24 cellular contexts compared by ENCODE assay signal in the genomic region with DNA sequence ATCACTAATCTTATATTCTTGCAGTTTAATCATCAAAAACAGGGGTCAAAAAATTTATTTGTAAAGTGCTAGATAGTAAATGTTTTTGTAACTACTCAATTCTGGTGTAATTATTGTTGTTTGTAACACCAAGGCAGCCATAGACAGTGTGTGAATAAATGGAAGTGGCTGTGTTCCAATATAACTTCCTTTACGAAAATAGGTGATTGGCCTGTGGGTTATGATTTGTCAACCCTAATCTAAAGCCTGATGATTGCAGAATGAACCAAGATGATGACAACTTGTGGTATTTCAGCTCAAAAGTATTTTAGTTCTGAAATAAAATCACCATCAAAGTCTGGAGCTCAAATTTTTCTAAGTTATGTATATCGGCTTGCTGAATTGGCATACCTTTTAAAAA.
"Had no signal": no experiment of that assay in that cellular context is flagged by ENCODE, and none has a peak within 500 bp of the region (broad histone marks: within the 10 kb centered on the region; RNA-seq: fewer than 3 reads in every experiment).

No MANE protein-coding gene starts in this region.

- H3K36me3 ChIP-seq: WERI-Rb-1 had no signal

- H3K4me2 ChIP-seq: KMS-11 had no signal

- DNase-seq: activated CD4-positive, alpha-beta T cell treated with anti-CD3 and anti-CD28 coated beads for 36 hours; activated CD4-positive, alpha-beta T cell treated with anti-CD3 and anti-CD28 coated beads, Interleukin-2, amount 50 U/mL, for 1 hour; activated CD8-positive, alpha-beta memory T cell treated with anti-CD3 and anti-CD28 coated beads, Interleukin-2, amount 50 U/mL, for 4 hours; activated CD8-positive, alpha-beta T cell treated with anti-CD3 and anti-CD28 coated beads for 36 hours; activated gamma-delta T cell treated with Interleukin-2 at 50 U/mL for 16 hours; activated naive CD4-positive, alpha-beta T cell treated with anti-CD3 and anti-CD28 coated beads, Interleukin-2, amount 10 ng/mL, durations not matched to agents 7 days and 5 days; activated naive CD8-positive, alpha-beta T cell treated with anti-CD3 and anti-CD28 coated beads for 36 hours; activated T-cell treated with anti-CD3 and anti-CD28 coated beads, Interleukin-2, amount 50 U/mL, for 72 hours; NCI-H1105; NCI-H1436; NCI-H1694 treated with DMSO at 0.1 percent for 48 hours; NCI-H446; NCI-H774; PC-3; SHP77 treated with DMSO at 0.1 percent for 48 hours; T-cell; T-helper 2 cell; WERI-Rb-1 had no signal

- H3K9ac ChIP-seq: KMS-11 had no signal

- H3K4me3 Mint-ChIP-seq: activated CD4-positive, alpha-beta T cell treated with anti-CD3 and anti-CD28 coated beads for 36 hours; activated CD8-positive, alpha-beta T cell treated with anti-CD3 and anti-CD28 coated beads for 36 hours; activated naive CD4-positive, alpha-beta T cell treated with anti-CD3 and anti-CD28 coated beads, Interleukin-2, amount 10 ng/mL, durations not matched to agents 7 days and 5 days; activated naive CD8-positive, alpha-beta T cell treated with anti-CD3 and anti-CD28 coated beads for 36 hours; activated T-cell treated with anti-CD3 and anti-CD28 coated beads, Interleukin-2, amount 50 U/mL, for 72 hours; central memory CD8-positive, alpha-beta T cell; T-cell had no signal

- H3K27ac ChIP-seq: KMS-11, SK-N-MC, WERI-Rb-1 had no signal

- H3K9me3 Mint-ChIP-seq: activated CD8-positive, alpha-beta T cell treated with anti-CD3 and anti-CD28 coated beads for 36 hours; activated naive CD4-positive, alpha-beta T cell treated with anti-CD3 and anti-CD28 coated beads, Interleukin-2, amount 10 ng/mL, durations not matched to agents 7 days and 5 days; activated naive CD8-positive, alpha-beta T cell treated with anti-CD3 and anti-CD28 coated beads for 36 hours; activated T-helper 2 cell treated with anti-CD3 and anti-CD28 coated beads, Interferon-gamma antibody, Interleukin-2, Interleukin-4, amounts not matched to agents 10 μg/mL and 5 μg/mL and 100 μg/mL, durations not matched to agents 14 hours and 24 hours and 36 hours; central memory CD8-positive, alpha-beta T cell; T-cell had no signal

- FAIRE-seq: bronchial epithelial cell, RCC 7860 had no signal

- ATAC-seq: activated CD4-positive, alpha-beta T cell treated with anti-CD3 and anti-CD28 coated beads for 36 hours; activated CD8-positive, alpha-beta T cell treated with anti-CD3 and anti-CD28 coated beads for 36 hours; activated T-cell treated with anti-CD3 and anti-CD28 coated beads, Interleukin-2, amount 50 U/mL, for 72 hours; PC-3; T-cell had no signal

- H3K27ac Mint-ChIP-seq: activated CD4-positive, alpha-beta T cell treated with anti-CD3 and anti-CD28 coated beads for 36 hours; activated CD8-positive, alpha-beta T cell treated with anti-CD3 and anti-CD28 coated beads for 36 hours; activated naive CD4-positive, alpha-beta T cell treated with anti-CD3 and anti-CD28 coated beads, Interleukin-2, amount 10 ng/mL, durations not matched to agents 7 days and 5 days; activated naive CD8-positive, alpha-beta T cell treated with anti-CD3 and anti-CD28 coated beads for 36 hours; activated T-cell treated with anti-CD3 and anti-CD28 coated beads, Interleukin-2, amount 50 U/mL, for 72 hours; activated T-helper 2 cell treated with anti-CD3 and anti-CD28 coated beads, Interferon-gamma antibody, Interleukin-2, Interleukin-4, amounts not matched to agents 10 μg/mL and 5 μg/mL and 100 μg/mL, durations not matched to agents 14 hours and 24 hours and 36 hours; T-cell had no signal

- H3K36me3 Mint-ChIP-seq: activated naive CD4-positive, alpha-beta T cell treated with anti-CD3 and anti-CD28 coated beads, Interleukin-2, amount 10 ng/mL, durations not matched to agents 7 days and 5 days; activated naive CD8-positive, alpha-beta T cell treated with anti-CD3 and anti-CD28 coated beads for 36 hours; T-cell had no signal

- H3K4me3 ChIP-seq: SK-N-MC had no signal

- H3K4me1 Mint-ChIP-seq: activated CD4-positive, alpha-beta T cell treated with anti-CD3 and anti-CD28 coated beads for 36 hours; activated naive CD4-positive, alpha-beta T cell treated with anti-CD3 and anti-CD28 coated beads, Interleukin-2, amount 10 ng/mL, durations not matched to agents 7 days and 5 days; activated naive CD8-positive, alpha-beta T cell treated with anti-CD3 and anti-CD28 coated beads for 36 hours; central memory CD8-positive, alpha-beta T cell; T-cell had no signal

- H3K27me3 Mint-ChIP-seq: activated CD4-positive, alpha-beta T cell treated with anti-CD3 and anti-CD28 coated beads for 36 hours; activated CD8-positive, alpha-beta T cell treated with anti-CD3 and anti-CD28 coated beads for 36 hours; activated naive CD4-positive, alpha-beta T cell treated with anti-CD3 and anti-CD28 coated beads, Interleukin-2, amount 10 ng/mL, durations not matched to agents 7 days and 5 days; activated naive CD8-positive, alpha-beta T cell treated with anti-CD3 and anti-CD28 coated beads for 36 hours; central memory CD8-positive, alpha-beta T cell; T-cell had no signal
